Comparison of ENCODE assay signal across 16 cellular contexts in genomic region chr1:22111620-22112019, GRCh38. TPM values are rescaled to one million over a fixed set of nuclear protein-coding genes. Genes with fewer than 3 reads are reported as not detected.
DNase-seq lines count a peak whose midpoint lies in the region; ATAC-seq, FAIRE-seq and TF ChIP-seq lines count a peak whose summit lies in the region.
"Had no signal": no experiment of that assay in that cellular context is flagged by ENCODE, and none has a peak within 500 bp of the region (broad histone marks: within the 10 kb centered on the region; RNA-seq: fewer than 3 reads in every experiment).

No MANE protein-coding gene starts in this region.

- H3K27me3 Mint-ChIP-seq in activated CD4-positive, alpha-beta T cell treated with anti-CD3 and anti-CD28 coated beads for 36 hours, result no peaks in the 10 kb centered on the region
- no peaks in the 10 kb centered on the region for H3K27me3 Mint-ChIP-seq in T-cell
- no peaks in the 10 kb centered on the region for H3K27me3 Mint-ChIP-seq in effector memory CD8-positive, alpha-beta T cell
- H3K27me3 Mint-ChIP-seq: activated CD8-positive, alpha-beta memory T cell treated with anti-CD3 and anti-CD28 coated beads, Interleukin-2, amount 10 ng/mL, durations not matched to agents 7 days and 5 days; naive B cell had no signal

- H3K4me1 Mint-ChIP-seq in activated CD4-positive, alpha-beta T cell treated with anti-CD3 and anti-CD28 coated beads for 36 hours, result peaks cover 16% of the 10 kb centered on the region
- H3K4me1 Mint-ChIP-seq in T-cell, result peaks cover 36 to 44% (median 43%) of the 10 kb centered on the region in 3 donors
- H3K4me1 Mint-ChIP-seq in effector memory CD8-positive, alpha-beta T cell (ENCODE audit: low read depth in 2 of 2), result peaks cover 37 to 50% of the 10 kb centered on the region in 2 donors

- POLR2A ChIA-PET in activated CD4-positive, alpha-beta T cell treated with anti-CD3 and anti-CD28 coated beads for 36 hours (lab: Charles Lee), result no interaction called here
- POLR2A ChIA-PET in T-cell (lab: Charles Lee), result no interaction called here

- no peaks in the 10 kb centered on the region for H3K27me3 ChIP-seq in osteoblast (ENCODE audit: insufficient read depth, low read length)
- H3K27me3 ChIP-seq: foreskin keratinocyte had no signal

- no peak overlapping the region for H3K27ac ChIP-seq in osteoblast (ENCODE audit: low read depth, low read length)
- H3K27ac ChIP-seq: 22Rv1, foreskin keratinocyte had no signal

- H3K4me2 ChIP-seq in osteoblast (ENCODE audit: insufficient read depth, low read length), result no peak overlapping the region
- H3K4me2 ChIP-seq: smooth muscle cell had no signal

- peaks cover 26% of the 10 kb centered on the region for H3K4me1 ChIP-seq in osteoblast (ENCODE audit: insufficient read depth, low read length)

- CTCF ChIA-PET in activated CD4-positive, alpha-beta T cell treated with anti-CD3 and anti-CD28 coated beads for 36 hours (lab: Charles Lee), result interaction anchor here (0.7 to 1.1 kb wide), 4 partner anchors 9 to 362 kb away, joined by 3 to 4 read pairs (median 3); no protein-coding TSS in a partner anchor
- CTCF ChIA-PET in T-cell (lab: Charles Lee), result no interaction called here

- no peak overlapping the region for H3K4me3 Mint-ChIP-seq in activated CD4-positive, alpha-beta T cell treated with anti-CD3 and anti-CD28 coated beads for 36 hours
- H3K4me3 Mint-ChIP-seq in T-cell, result no peak overlapping the region
- no peak overlapping the region for H3K4me3 Mint-ChIP-seq in effector memory CD8-positive, alpha-beta T cell
- H3K4me3 Mint-ChIP-seq: activated CD8-positive, alpha-beta memory T cell treated with anti-CD3 and anti-CD28 coated beads, Interleukin-2, amount 10 ng/mL, durations not matched to agents 7 days and 5 days had no signal

- DNase-seq in activated CD4-positive, alpha-beta T cell treated with anti-CD3 and anti-CD28 coated beads for 36 hours, result no peak
- no peak for DNase-seq in activated CD4-positive, alpha-beta T cell treated with anti-CD3 and anti-CD28 coated beads, Interleukin-2, amount 50 U/mL, for 4 hours
- no peak for DNase-seq in T-cell
- DNase-seq in effector memory CD8-positive, alpha-beta T cell, result no peak
- peak; percentile 95 for DNase-seq in osteoblast (ENCODE audit: insufficient read length, low spot score, missing footprints)
- DNase-seq in GM12891 (ENCODE audit: insufficient read length, low spot score), result no peak
- DNase-seq: activated CD8-positive, alpha-beta memory T cell treated with anti-CD3 and anti-CD28 coated beads, Interleukin-2, amount 10 ng/mL, durations not matched to agents 7 days and 5 days; central memory CD4-positive, alpha-beta T cell; foreskin keratinocyte; kidney; naive B cell had no signal

- TF ChIP-seq POLR2A in GM12891 (IDR thresholded peaks at IDR 0.05; ENCODE audit: low read depth, low read length), result no peak

- peaks cover 80% of the 10 kb centered on the region for H3K79me2 ChIP-seq in osteoblast (ENCODE audit: insufficient read depth, low read length)

- no peak for FAIRE-seq in GM12891 (lab: Jason Lieb, UNC)
- FAIRE-seq: D721Med, kidney had no signal

- peak overlapping the region; percentile 58 for H3K27ac Mint-ChIP-seq in activated CD4-positive, alpha-beta T cell treated with anti-CD3 and anti-CD28 coated beads for 36 hours
- H3K27ac Mint-ChIP-seq in T-cell, result peak overlapping the region; percentile 63 to 72
- H3K27ac Mint-ChIP-seq in effector memory CD8-positive, alpha-beta T cell, result peak overlapping the region; percentile 68 to 82
- H3K27ac Mint-ChIP-seq: activated CD8-positive, alpha-beta memory T cell treated with anti-CD3 and anti-CD28 coated beads, Interleukin-2, amount 10 ng/mL, durations not matched to agents 7 days and 5 days had no signal

- peaks cover 14% of the 10 kb centered on the region for H3K36me3 ChIP-seq in osteoblast (ENCODE audit: insufficient read depth, low read length)

- TF ChIP-seq CTCF in osteoblast (IDR thresholded peaks at IDR 0.05; ENCODE audit: extremely low read depth, low read depth, low read length), result no peak

- intact Hi-C loops in activated CD4-positive, alpha-beta T cell treated with anti-CD3 and anti-CD28 coated beads for 36 hours (cut with DNase I, micrococcal nuclease), result no loop called here

- ATAC-seq in activated CD4-positive, alpha-beta T cell treated with anti-CD3 and anti-CD28 coated beads for 36 hours, result no peak
- no peak for ATAC-seq in T-cell (replicated peaks in 1 of 4)
- ATAC-seq in effector memory CD8-positive, alpha-beta T cell (replicated peaks), result no peak
- ATAC-seq in GM18870 (IDR thresholded peaks at IDR 0.05; ENCODE audit: unreplicated experiment), result no peak
- ATAC-seq in HG03045 (IDR thresholded peaks at IDR 0.05; ENCODE audit: unreplicated experiment), result no peak
- ATAC-seq: activated CD8-positive, alpha-beta memory T cell treated with anti-CD3 and anti-CD28 coated beads, Interleukin-2, amount 10 ng/mL, durations not matched to agents 7 days and 5 days; foreskin keratinocyte had no signal

- no peak overlapping the region for H2AFZ ChIP-seq in osteoblast (ENCODE audit: low read length)

- peaks cover 18% of the 10 kb centered on the region for H3K36me3 Mint-ChIP-seq in activated CD4-positive, alpha-beta T cell treated with anti-CD3 and anti-CD28 coated beads for 36 hours (ENCODE audit: low read depth)
- H3K36me3 Mint-ChIP-seq in T-cell, result peaks cover 31% of the 10 kb centered on the region
- H3K36me3 Mint-ChIP-seq in effector memory CD8-positive, alpha-beta T cell (ENCODE audit: insufficient read depth), result peaks cover 36% of the 10 kb centered on the region

- no peaks in the 10 kb centered on the region for H3K9me3 Mint-ChIP-seq in activated CD4-positive, alpha-beta T cell treated with anti-CD3 and anti-CD28 coated beads for 36 hours (ENCODE audit: low read depth)
- H3K9me3 Mint-ChIP-seq in T-cell, result no peaks in the 10 kb centered on the region
- no peaks in the 10 kb centered on the region for H3K9me3 Mint-ChIP-seq in effector memory CD8-positive, alpha-beta T cell
- H3K9me3 Mint-ChIP-seq: naive B cell had no signal

- no peak overlapping the region for H3K4me3 ChIP-seq in osteoblast (ENCODE audit: insufficient read depth, low read length)
- H3K4me3 ChIP-seq: smooth muscle cell had no signal

- peaks cover 70% of the 10 kb centered on the region for H4K20me1 ChIP-seq in osteoblast (ENCODE audit: insufficient read depth, low read length)

- H3K9me3 ChIP-seq in osteoblast (ENCODE audit: low read depth, low read length), result no peaks in the 10 kb centered on the region

TF ChIP-seq in GM12891, 5 proteins besides CTCF, POLR2A, EP300 and RAD21:
- TF ChIP-seq POLR2AphosphoS5 (IDR thresholded peaks at IDR 0.05; ENCODE audit: low read depth, low read length), result no peak

RNA-seq across cellular contexts. Expression of gene WNT4, which starts 31.3 kb away (rescaled TPM):
- not detected for total RNA-seq in activated CD4-positive, alpha-beta T cell treated with anti-CD3 and anti-CD28 coated beads for 36 hours
- total RNA-seq in T-cell, result not detected
- total RNA-seq in osteoblast, result under 0.01 TPM in 1 of 2 replicates, not detected in the other
- 0.13 TPM for polyA plus RNA-seq in GM12891 (2012; ENCODE audit: low read depth, missing spikeins)
- total RNA-seq: activated CD8-positive, alpha-beta memory T cell treated with anti-CD3 and anti-CD28 coated beads, Interleukin-2, amount 10 ng/mL, durations not matched to agents 7 days and 5 days had no signal

RNA-seq across cellular contexts. Expression of gene CDC42, which starts 59.1 kb away (rescaled TPM):
- 100 to 1,000 TPM; 298 to 339 TPM for total RNA-seq in activated CD4-positive, alpha-beta T cell treated with anti-CD3 and anti-CD28 coated beads for 36 hours
- total RNA-seq in T-cell, result 100 to 1,000 TPM; 181 to 348 (median 192) TPM
- 432 and 433 TPM in 2 replicates for total RNA-seq in osteoblast
- 265 TPM for polyA plus RNA-seq in GM12891 (2012; ENCODE audit: low read depth, missing spikeins)
